10 cellular contexts compared by ENCODE assay signal in the genomic region with DNA sequence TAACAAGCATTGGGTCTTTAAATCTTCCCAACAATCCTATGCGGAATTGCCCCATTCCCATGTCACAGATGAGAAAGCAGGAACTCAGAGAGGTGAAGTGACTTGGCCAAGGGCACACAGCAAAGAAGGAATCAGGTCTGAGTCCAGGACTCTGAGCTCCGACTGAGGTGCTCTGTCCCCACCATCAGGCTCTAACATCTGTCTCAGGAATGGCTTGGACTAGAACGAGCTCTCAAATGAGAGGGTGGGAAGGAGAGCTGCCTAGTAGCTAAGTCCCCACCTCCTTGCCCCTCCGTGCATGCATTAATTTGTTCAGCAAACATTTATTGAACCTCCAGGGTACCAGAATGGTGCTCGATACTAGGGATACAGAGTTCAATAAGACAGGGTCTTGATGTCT. TPM values are rescaled to one million over a fixed set of nuclear protein-coding genes. Genes with fewer than 3 reads are reported as not detected.
DNase-seq lines count a peak whose midpoint lies in the region; ATAC-seq and TF ChIP-seq lines count a peak whose summit lies in the region.
"Had no signal": no experiment of that assay in that cellular context is flagged by ENCODE, and none has a peak within 500 bp of the region (broad histone marks: within the 10 kb centered on the region; RNA-seq: fewer than 3 reads in every experiment).

No MANE protein-coding gene starts in this region.

- H3K9ac ChIP-seq in fibroblast of lung (ENCODE audit: insufficient read depth, low read length) = peak overlapping the region; percentile 7

- no peaks in the 10 kb centered on the region for H3K79me2 ChIP-seq in fibroblast of lung (ENCODE audit: control insufficient read depth, insufficient read depth, low read length)

- H3K36me3 ChIP-seq in fibroblast of lung (ENCODE audit: control insufficient read depth, insufficient read depth, low read length) (no peaks in the 10 kb centered on the region), testis (ENCODE audit: low read depth, missing control alignments) (no peaks in the 10 kb centered on the region)

- TF ChIP-seq POLR2A in testis (IDR thresholded peaks at IDR 0.05) = no peak

- H3K27me3 ChIP-seq in fibroblast of lung (ENCODE audit: control insufficient read depth, insufficient read depth, low read length) = no peaks in the 10 kb centered on the region
- no peaks in the 10 kb centered on the region for H3K27me3 ChIP-seq in testis

- H3K9me3 ChIP-seq in T-helper 17 cell (ENCODE audit: control insufficient read depth, low read length, poor library complexity, severe bottlenecking) = no peaks in the 10 kb centered on the region
- H3K9me3 ChIP-seq in fibroblast of lung (ENCODE audit: control insufficient read depth, insufficient read depth, low read depth, low read length) = no peaks in the 10 kb centered on the region
- no peaks in the 10 kb centered on the region for H3K9me3 ChIP-seq in testis

- H3K9me3 Mint-ChIP-seq in activated CD4-positive, alpha-beta T cell treated with anti-CD3 and anti-CD28 coated beads, Interleukin-2, amount 10 ng/mL, durations not matched to agents 24 days and 14 days = no peaks in the 10 kb centered on the region
- no peaks in the 10 kb centered on the region for H3K9me3 Mint-ChIP-seq in stimulated activated naive CD8-positive, alpha-beta T cell treated with anti-CD3 and anti-CD28 coated beads, Interleukin-15, amount 100 ng/mL, for 72 hours

- H3K36me3 Mint-ChIP-seq in activated CD4-positive, alpha-beta T cell treated with anti-CD3 and anti-CD28 coated beads, Interleukin-2, amount 10 ng/mL, durations not matched to agents 24 days and 14 days (ENCODE audit: low read depth) = no peaks in the 10 kb centered on the region
- H3K36me3 Mint-ChIP-seq in T-helper 17 cell (ENCODE audit: low read depth) = no peaks in the 10 kb centered on the region

- WGBS in testis, 2 donors = 88 to 94% methylated on average over 4 to 5 of the region's 5 CpGs

- H4K20me1 ChIP-seq in fibroblast of lung (ENCODE audit: control insufficient read depth, extremely low read depth, insufficient read depth, low read length) = no peaks in the 10 kb centered on the region

- no peak for ATAC-seq in T-helper 17 cell
- no peak for ATAC-seq in stimulated activated naive CD8-positive, alpha-beta T cell treated with anti-CD3 and anti-CD28 coated beads, Interleukin-15, amount 100 ng/mL, for 72 hours

- peaks cover 33% of the 10 kb centered on the region for H3K4me1 ChIP-seq in fibroblast of lung (ENCODE audit: control insufficient read depth, extremely low read depth, insufficient read depth, low read length)
- H3K4me1 ChIP-seq in testis = peaks cover 14% of the 10 kb centered on the region

- intact Hi-C loops in activated CD4-positive, alpha-beta T cell treated with anti-CD3 and anti-CD28 coated beads, Interleukin-2, amount 10 ng/mL, durations not matched to agents 24 days and 14 days (cut with micrococcal nuclease) = no loop called here
- intact Hi-C loops in testis (cut with DNase I; ENCODE audit: low total_unique reads) = no loop called here

- H3K27me3 Mint-ChIP-seq in activated CD4-positive, alpha-beta T cell treated with anti-CD3 and anti-CD28 coated beads, Interleukin-2, amount 10 ng/mL, durations not matched to agents 24 days and 14 days = peaks cover 2% of the 10 kb centered on the region
- peaks cover 7% of the 10 kb centered on the region for H3K27me3 Mint-ChIP-seq in T-helper 17 cell
- peaks cover 16% of the 10 kb centered on the region for H3K27me3 Mint-ChIP-seq in stimulated activated naive CD8-positive, alpha-beta T cell treated with anti-CD3 and anti-CD28 coated beads, Interleukin-15, amount 100 ng/mL, for 72 hours

- DNase-seq in activated CD4-positive, alpha-beta T cell treated with anti-CD3 and anti-CD28 coated beads, Interleukin-2, amount 10 ng/mL, durations not matched to agents 24 days and 14 days = no peak
- no peak for DNase-seq in activated CD4-positive, alpha-beta T cell treated with anti-CD3 and anti-CD28 coated beads, Interleukin-2, amount 50 U/mL, for 4 hours
- DNase-seq in T-helper 17 cell = no peak
- DNase-seq in fibroblast of lung (ENCODE audit: low read depth in 2 of 2) = no peak
- no peak for DNase-seq in stimulated activated naive CD8-positive, alpha-beta T cell treated with anti-CD3 and anti-CD28 coated beads, Interleukin-15, amount 100 ng/mL, for 72 hours
- no peak for DNase-seq in NCI-H1436 (lab: John Stamatoyannopoulos, UW)
- DNase-seq in testis = no peak
- no peak for DNase-seq in SHP77 (lab: John Stamatoyannopoulos, UW)
- DNase-seq: activated effector memory CD4-positive, alpha-beta T cell treated with anti-CD3 and anti-CD28 coated beads, Interleukin-2, amount 50 U/mL, for 16 hours had no signal

- H3K27ac ChIP-seq in fibroblast of lung (ENCODE audit: insufficient read depth, low read length) (peak overlapping the region; percentile 39), testis (no peak overlapping the region)

- no peak overlapping the region for H3K4me3 ChIP-seq in fibroblast of lung (replicated peaks in 1 of 4; ENCODE audit: control extremely low read depth in 1 of 4, insufficient read depth in 1 of 4, low read depth in 3 of 4, low read length in 4 of 4)
- no peak overlapping the region for H3K4me3 ChIP-seq in testis

- H3K4me3 Mint-ChIP-seq in activated CD4-positive, alpha-beta T cell treated with anti-CD3 and anti-CD28 coated beads, Interleukin-2, amount 10 ng/mL, durations not matched to agents 24 days and 14 days = peak overlapping the region; percentile 68
- no peak overlapping the region for H3K4me3 Mint-ChIP-seq in T-helper 17 cell
- peak overlapping the region in 1 of 2 donors; percentile 38 for H3K4me3 Mint-ChIP-seq in stimulated activated naive CD8-positive, alpha-beta T cell treated with anti-CD3 and anti-CD28 coated beads, Interleukin-15, amount 100 ng/mL, for 72 hours

- TF ChIP-seq CTCF in fibroblast of lung (conservative IDR thresholded peaks at IDR 0.05 in 1 of 2, IDR thresholded peaks at IDR 0.05 in 1 of 2; ENCODE audit: low read depth in 1 of 2, low read length in 2 of 2) (no peak), testis (IDR thresholded peaks at IDR 0.05) (no peak)

- peak overlapping the region; percentile 27 for H3K4me2 ChIP-seq in fibroblast of lung (ENCODE audit: extremely low read depth, insufficient read depth, low read length)

- no peak overlapping the region for H2AFZ ChIP-seq in fibroblast of lung (ENCODE audit: low read length)

- H3K4me1 Mint-ChIP-seq in activated CD4-positive, alpha-beta T cell treated with anti-CD3 and anti-CD28 coated beads, Interleukin-2, amount 10 ng/mL, durations not matched to agents 24 days and 14 days = peaks cover 25% of the 10 kb centered on the region
- peaks cover 23% of the 10 kb centered on the region for H3K4me1 Mint-ChIP-seq in T-helper 17 cell
- peaks cover 30% of the 10 kb centered on the region for H3K4me1 Mint-ChIP-seq in stimulated activated naive CD8-positive, alpha-beta T cell treated with anti-CD3 and anti-CD28 coated beads, Interleukin-15, amount 100 ng/mL, for 72 hours

- H3K27ac Mint-ChIP-seq in activated CD4-positive, alpha-beta T cell treated with anti-CD3 and anti-CD28 coated beads, Interleukin-2, amount 10 ng/mL, durations not matched to agents 24 days and 14 days = peak overlapping the region; percentile 92
- H3K27ac Mint-ChIP-seq in T-helper 17 cell = peak overlapping the region; percentile 84
- H3K27ac Mint-ChIP-seq in stimulated activated naive CD8-positive, alpha-beta T cell treated with anti-CD3 and anti-CD28 coated beads, Interleukin-15, amount 100 ng/mL, for 72 hours = peak overlapping the region; percentile 79 to 94

RNA-seq across cellular contexts. Expression of gene ABCC3, which starts 26.7 kb away (rescaled TPM):
- total RNA-seq in activated CD4-positive, alpha-beta T cell treated with anti-CD3 and anti-CD28 coated beads, Interleukin-2, amount 10 ng/mL, durations not matched to agents 24 days and 14 days = not detected in 2 replicates
- total RNA-seq in T-helper 17 cell (10 to 100 TPM in 1 of 2 donors, 1 to 10 TPM in 1; 3.3 to 58.0 TPM), fibroblast of lung (20.0 and 34.8 TPM in 2 replicates), testis (10 to 100 TPM in 1 of 2 donors, 1 to 10 TPM in 1; 10.0 to 12.1 TPM)
- polyA plus RNA-seq in fibroblast of lung (11.5 and 11.9 TPM in 2 replicates), testis (ENCODE audit: insufficient read depth, low read depth, low replicate concordance) (15.4 TPM)
- polyA plus RNA-seq in fibroblast of lung (2012) = 13.8 and 14.8 TPM in 2 replicates
- 35.8 and 62.2 TPM in 2 replicates for polyA minus RNA-seq in fibroblast of lung (ENCODE audit: low replicate concordance)
- total RNA-seq: T-helper 2 cell treated with Interferon-gamma antibody and Interleukin-4, amounts not matched to agents 100 ng/mL and 5 ng/mL, for 36 hours had no signal

RNA-seq across cellular contexts. Expression of gene ANKRD40, which starts 46.4 kb away (rescaled TPM):
- 47.7 and 49.8 TPM in 2 replicates for total RNA-seq in activated CD4-positive, alpha-beta T cell treated with anti-CD3 and anti-CD28 coated beads, Interleukin-2, amount 10 ng/mL, durations not matched to agents 24 days and 14 days
- total RNA-seq in T-helper 17 cell (10 to 100 TPM; 24.3 to 25.6 TPM), fibroblast of lung (34.4 and 34.5 TPM in 2 replicates), testis (10 to 100 TPM; 24.3 to 31.7 TPM)
- polyA plus RNA-seq in fibroblast of lung (59.9 and 65.9 TPM in 2 replicates), testis (ENCODE audit: insufficient read depth, low read depth, low replicate concordance) (24.7 TPM)
- polyA plus RNA-seq in fibroblast of lung (2012) = 28.3 and 30.4 TPM in 2 replicates
- 13.9 and 16.7 TPM in 2 replicates for polyA minus RNA-seq in fibroblast of lung (ENCODE audit: low replicate concordance)

RNA-seq across cellular contexts. Expression of gene LUC7L3, which starts 58.1 kb away (rescaled TPM):
- 125 and 133 TPM in 2 replicates for total RNA-seq in activated CD4-positive, alpha-beta T cell treated with anti-CD3 and anti-CD28 coated beads, Interleukin-2, amount 10 ng/mL, durations not matched to agents 24 days and 14 days
- total RNA-seq in T-helper 17 cell = 100 to 1,000 TPM; 129 to 155 TPM
- total RNA-seq in fibroblast of lung = 23.9 and 35.2 TPM in 2 replicates
- 45.2 and 56.5 TPM in 2 replicates for polyA plus RNA-seq in fibroblast of lung
- 57.3 and 61.3 TPM in 2 replicates for polyA plus RNA-seq in fibroblast of lung (2012)
- polyA minus RNA-seq in fibroblast of lung (ENCODE audit: low replicate concordance) = 4.3 and 26.2 TPM in 2 replicates
- 100 to 1,000 TPM; 115 to 160 TPM for total RNA-seq in testis
- 37.4 TPM for polyA plus RNA-seq in testis (ENCODE audit: insufficient read depth, low read depth, low replicate concordance)
